In genomic region chr6:15350386-15351083, GRCh38 we compare ENCODE assay signal across 1 cellular context.
TF ChIP-seq lines count a peak whose summit lies in the region.

No MANE protein-coding gene starts in this region.

TF ChIP-seq in GM12878, 131 proteins besides CTCF, POLR2A, EP300 and RAD21 (continued from another document):
- TF ChIP-seq CEBPZ (IDR thresholded peaks at IDR 0.05; ENCODE audit: low read depth, low read length) (no peak), TCF7 (IDR thresholded peaks at IDR 0.05; ENCODE audit: borderline replicate concordance) (no peak), JUND (IDR thresholded peaks at IDR 0.05; ENCODE audit: low read depth, low read length) (no peak), NFYA (IDR thresholded peaks at IDR 0.05; ENCODE audit: borderline replicate concordance, low read depth, low read length) (no peak), YBX1 (IDR thresholded peaks at IDR 0.05) (no peak), MTA2 (IDR thresholded peaks at IDR 0.05; ENCODE audit: low read depth) (no peak), ASH2L (IDR thresholded peaks at IDR 0.05; ENCODE audit: borderline replicate concordance, low read depth) (no peak)
